In the genomic region with DNA sequence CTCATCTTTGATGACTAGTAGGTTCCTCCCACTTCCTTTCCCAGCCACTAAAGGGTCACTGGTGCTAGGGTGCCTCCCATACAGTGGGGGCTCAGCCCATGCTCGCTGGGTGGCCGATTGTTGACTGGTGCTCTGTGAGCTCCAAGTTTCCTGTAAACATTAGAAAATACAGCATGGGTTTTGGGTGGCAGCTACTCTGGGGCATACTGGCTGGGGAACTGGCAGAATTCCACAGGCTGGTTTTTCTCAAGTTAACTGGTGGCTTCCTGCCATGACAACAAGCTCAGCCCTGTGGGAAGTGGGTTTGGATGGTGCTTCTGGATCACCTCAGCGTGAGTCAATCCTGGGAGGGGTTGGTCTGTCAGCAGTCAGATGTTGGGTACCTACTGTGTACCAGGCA, we compare ENCODE assay signal across 17 cellular contexts. TPM values are rescaled to one million over a fixed set of nuclear protein-coding genes. Genes with fewer than 3 reads are reported as not detected.
DNase-seq lines count a peak whose midpoint lies in the region; ATAC-seq, FAIRE-seq and TF ChIP-seq lines count a peak whose summit lies in the region.
"Had no signal": no experiment of that assay in that cellular context is flagged by ENCODE, and none has a peak within 500 bp of the region (broad histone marks: within the 10 kb centered on the region; RNA-seq: fewer than 3 reads in every experiment).

No MANE protein-coding gene starts in this region.

- TF ChIP-seq CTCF in heart right ventricle (IDR thresholded peaks at IDR 0.05): no peak
- TF ChIP-seq CTCF in body of pancreas (IDR thresholded peaks at IDR 0.05): no peak
- no peak for TF ChIP-seq CTCF in keratinocyte (optimal IDR thresholded peaks at IDR 0.05 in 1 of 3, IDR thresholded peaks at IDR 0.05 in 1 of 3, conservative IDR thresholded peaks at IDR 0.05 in 1 of 3; ENCODE audit: extremely low read depth in 1 of 3, insufficient read depth in 2 of 3, low read length in 3 of 3)
- no peak for TF ChIP-seq CTCF in vagina (IDR thresholded peaks at IDR 0.05)
- no peak for TF ChIP-seq CTCF in GM13976 (IDR thresholded peaks at IDR 0.05; ENCODE audit: borderline replicate concordance, control extremely low read depth, extremely low read depth, insufficient read depth, missing control alignments)

- no peaks in the 10 kb centered on the region for H4K20me1 ChIP-seq in keratinocyte (ENCODE audit: control insufficient read depth, extremely low read depth, insufficient read depth, low read length)

- peak overlapping the region; percentile 57 for H3K4me2 ChIP-seq in keratinocyte (ENCODE audit: control insufficient read depth, extremely low read depth, insufficient read depth, low read depth, low read length)
- H3K4me2 ChIP-seq: hepatocyte had no signal

- TF ChIP-seq POLR2A in body of pancreas (IDR thresholded peaks at IDR 0.05) (no peak), vagina (IDR thresholded peaks at IDR 0.05) (no peak)

- H3K4me3 ChIP-seq in heart right ventricle (no peak overlapping the region), body of pancreas (no peak overlapping the region), keratinocyte (ENCODE audit: control insufficient read depth in 2 of 3, extremely low read depth in 1 of 3, insufficient read depth in 2 of 3, low read depth in 1 of 3, low read length in 3 of 3) (peak overlapping the region in 1 of 3 experiments; percentile 11), vagina (no peak overlapping the region)
- H3K4me3 ChIP-seq: dorsolateral prefrontal cortex, hepatocyte had no signal

- no peaks in the 10 kb centered on the region for H3K79me2 ChIP-seq in keratinocyte (ENCODE audit: control insufficient read depth, insufficient read depth, low read length)
- H3K79me2 ChIP-seq: hepatocyte had no signal

- H3K9me1 ChIP-seq in keratinocyte (ENCODE audit: control insufficient read depth, extremely low read depth, insufficient read depth, low read length): no peaks in the 10 kb centered on the region

- DNase-seq in heart right ventricle: no peak
- no peak for DNase-seq in cardiac septum (ENCODE audit: low spot score)
- peak in 3 of 4 donors; percentile 14 to 48 (median 34) for DNase-seq in body of pancreas
- DNase-seq in keratinocyte (ENCODE audit: low read depth, low spot score): peak; percentile 64
- peak in 1 of 2 donors; percentile 82 for DNase-seq in vagina (ENCODE audit: extremely low spot score in 2 of 2)
- DNase-seq in stimulated activated CD4-positive, alpha-beta T cell treated with anti-CD3 and anti-CD28 coated beads, Interleukin-2, amount 100 ng/mL, for 24 hours: no peak
- DNase-seq in NCI-H345 treated with DMSO at 0.1 percent for 48 hours (lab: John Stamatoyannopoulos, UW; ENCODE audit: unreplicated experiment): no peak
- DNase-seq in GM13976 (ENCODE audit: low spot score): no peak
- DNase-seq: ACHN; activated CD4-positive, alpha-beta T cell treated with anti-CD3 and anti-CD28 coated beads for 36 hours; activated T-cell treated with anti-CD3 and anti-CD28 coated beads, Interleukin-2, amount 50 U/mL, for 48 hours; dorsolateral prefrontal cortex; natural killer cell; NCI-H2171; T-helper 1 cell had no signal

- peak in 7 of 8 donors; percentile 43 to 79 (median 63) for ATAC-seq in heart right ventricle
- ATAC-seq in body of pancreas: no peak
- ATAC-seq: activated CD4-positive, alpha-beta T cell treated with anti-CD3 and anti-CD28 coated beads for 36 hours; natural killer cell had no signal

- no peaks in the 10 kb centered on the region for H3K36me3 ChIP-seq in heart right ventricle
- H3K36me3 ChIP-seq in body of pancreas (replicated peaks in 1 of 2; ENCODE audit: insufficient read depth in 1 of 2, low read depth in 2 of 2): no peaks in the 10 kb centered on the region
- H3K36me3 ChIP-seq in keratinocyte (ENCODE audit: control insufficient read depth in 2 of 2, extremely low read depth in 1 of 2, insufficient read depth in 2 of 2, low read length in 2 of 2): no peaks in the 10 kb centered on the region
- H3K36me3 ChIP-seq in vagina: no peaks in the 10 kb centered on the region

- H3K4me1 ChIP-seq in heart right ventricle (peaks cover 0 to 35% (median 13%) of the 10 kb centered on the region in 9 donors), body of pancreas (peaks cover 13% of the 10 kb centered on the region), keratinocyte (ENCODE audit: control insufficient read depth, extremely low read depth, insufficient read depth, low read length) (peaks cover 20% of the 10 kb centered on the region), vagina (peaks cover 11% of the 10 kb centered on the region)

- dilution Hi-C loops in keratinocyte (cut with MboI; ENCODE audit: extremely low pct_ligation_motif_present, low sequenced_read_pairs): no loop called here

- in situ Hi-C loops in GM13976 (cut with MboI; ENCODE audit: low sequenced_read_pairs, unreplicated experiment): loop anchor here (10.0 kb wide), 1 partner anchor 378 kb away; no protein-coding TSS in a partner anchor

- peaks cover 0 to 23% (median 9%) of the 10 kb centered on the region in 7 donors for H3K27me3 ChIP-seq in heart right ventricle
- no peaks in the 10 kb centered on the region for H3K27me3 ChIP-seq in body of pancreas
- no peaks in the 10 kb centered on the region for H3K27me3 ChIP-seq in keratinocyte (ENCODE audit: control insufficient read depth, extremely low read depth, insufficient read depth, low read length)
- no peaks in the 10 kb centered on the region for H3K27me3 ChIP-seq in vagina
- H3K27me3 ChIP-seq: hepatocyte had no signal

- 32 to 40% methylated on average over 3 of the region's 3 CpGs for whole genome bisulfite sequencing in heart right ventricle, 2 donors
- WGBS in body of pancreas, 2 donors: 23 to 29% methylated on average over 3 of the region's 3 CpGs

- H3K9me3 ChIP-seq in heart right ventricle (no peaks in the 10 kb centered on the region), body of pancreas (no peaks in the 10 kb centered on the region), keratinocyte (ENCODE audit: control insufficient read depth, low read depth, low read length) (no peaks in the 10 kb centered on the region), vagina (no peaks in the 10 kb centered on the region)

- peak overlapping the region in 3 of 10 donors; percentile 27 to 47 (median 30) for H3K27ac ChIP-seq in heart right ventricle
- peak overlapping the region in 2 of 4 donors; percentile 9 to 49 for H3K27ac ChIP-seq in body of pancreas
- peak overlapping the region; percentile 33 for H3K27ac ChIP-seq in keratinocyte (ENCODE audit: control insufficient read depth, insufficient read depth, low read length)
- peak overlapping the region; percentile 44 for H3K27ac ChIP-seq in vagina
- H3K27ac ChIP-seq: dorsolateral prefrontal cortex, hepatocyte had no signal

- H3K9ac ChIP-seq in keratinocyte (ENCODE audit: control insufficient read depth, extremely low read depth, insufficient read depth, low read length): no peak overlapping the region

- peak; percentile 98 for FAIRE-seq in keratinocyte (lab: Jason Lieb, UNC)

- peak overlapping the region; percentile 69 for H2AFZ ChIP-seq in keratinocyte (ENCODE audit: control insufficient read depth, low read length)
- H2AFZ ChIP-seq: hepatocyte had no signal

- intact Hi-C loops in heart right ventricle (cut with DNase I) (loop anchor here in 7 of 10 donors (5.0 to 10.0 kb wide), 6 partner anchors 88 to 390 kb away; no protein-coding TSS in a partner anchor), cardiac septum (cut with DNase I) (loop anchor here (5.0 kb wide), 3 partner anchors 95 to 390 kb away; no protein-coding TSS in a partner anchor), body of pancreas (cut with DNase I) (loop anchor here (5.0 kb wide), 1 partner anchor 390 kb away; no protein-coding TSS in a partner anchor), vagina (cut with DNase I) (no loop called here)

RNA-seq across cellular contexts. Expression of a gene that starts 28.7 kb away (rescaled TPM):
- total RNA-seq in heart right ventricle (not detected), cardiac septum (not detected), body of pancreas (not detected), vagina (349 TPM)
- polyA plus RNA-seq in heart right ventricle (under 1 TPM in 1 of 2 donors, not detected in 1; 0.62 TPM), keratinocyte (0.04 to 0.05 TPM (median 0.05 TPM) in 3 replicates)
- polyA plus RNA-seq in keratinocyte (2011; ENCODE audit: low read depth): 13.1 TPM
- 0.09 and 0.18 TPM in 2 replicates for polyA plus RNA-seq in keratinocyte (2011; cell fraction: cytosol; rRNA removed)
- polyA plus RNA-seq in keratinocyte (2011; cell fraction: nucleus; rRNA removed): 0.95 and 1.2 TPM in 2 replicates
- 0.13 and 4.6 TPM in 2 replicates for polyA plus RNA-seq in keratinocyte (2012; ENCODE audit: low replicate concordance)
- polyA minus RNA-seq in keratinocyte: not detected in 3 replicates
- polyA minus RNA-seq in keratinocyte (2011; cell fraction: cytosol; rRNA and poly(A)+ RNA removed): not detected
- 0.39 and 0.74 TPM in 2 replicates for polyA minus RNA-seq in keratinocyte (2011; cell fraction: nucleus; rRNA and poly(A)+ RNA removed)
- total RNA-seq: activated CD4-positive, alpha-beta T cell treated with anti-CD3 and anti-CD28 coated beads for 36 hours; hepatocyte; natural killer cell; subcutaneous adipose tissue had no signal
- polyA plus RNA-seq: hepatocyte had no signal

Comparison
In these comparisons a context has a peak if more than half of its experiments do, and no peak if none do; other contexts are left out.
1. DNase-seq: peak in body of pancreas (3 of 4) and keratinocyte (single experiment); none in heart right ventricle (0 of 2), cardiac septum (single experiment), stimulated activated CD4-positive, alpha-beta T cell treated with anti-CD3 and anti-CD28 coated beads, Interleukin-2, amount 100 ng/mL, for 24 hours (0 of 2), NCI-H345 treated with DMSO at 0.1 percent for 48 hours (single experiment) and GM13976 (single experiment).
2. RNA of a gene that starts 28.7 kb away (total RNA-seq): 349 TPM in vagina (single experiment); not detected in heart right ventricle, not detected in cardiac septum (single experiment) and not detected in body of pancreas; every median in the first group is over 100 times any median in the second.